In genomic region chr12:106719879-106720278, GRCh38 we compare ENCODE assay signal across 34 cellular contexts.
"Had no signal": no experiment of that assay in that cellular context is flagged by ENCODE, and none has a peak within 500 bp of the region (broad histone marks: within the 10 kb centered on the region; RNA-seq: fewer than 3 reads in every experiment).

No MANE protein-coding gene starts in this region.

- DNase-seq: activated B cell treated with CpG ODN at 0.5 μM for 24 hours; activated CD4-positive, alpha-beta memory T cell treated with anti-CD3 and anti-CD28 coated beads for 36 hours; activated CD4-positive, alpha-beta T cell treated with anti-CD3 and anti-CD28 coated beads for 4 hours; activated CD4-positive, alpha-beta T cell treated with anti-CD3 and anti-CD28 coated beads, Interleukin-2, amount 10 ng/mL, durations not matched to agents 24 days and 14 days; activated CD4-positive, alpha-beta T cell treated with anti-CD3 and anti-CD28 coated beads, Interleukin-2, amount 50 U/mL, for 1 hour; activated CD4-positive, alpha-beta T cell treated with anti-CD3 and anti-CD28 coated beads, Interleukin-2, amount 50 U/mL, for 4 hours; activated CD4-positive, CD25-positive, alpha-beta regulatory T cell treated with anti-CD3 and anti-CD28 coated beads, Interleukin-2, amount 50 U/mL, for 72 hours; activated CD8-positive, alpha-beta memory T cell treated with anti-CD3 and anti-CD28 coated beads, Interleukin-2, amount 50 U/mL, for 4 hours; activated CD8-positive, alpha-beta T cell treated with anti-CD3 and anti-CD28 coated beads for 36 hours; activated effector memory CD4-positive, alpha-beta T cell treated with anti-CD3 and anti-CD28 coated beads, Interleukin-2, amount 50 U/mL, for 16 hours; activated gamma-delta T cell treated with Interleukin-2 at 50 U/mL for 16 hours; activated naive CD4-positive, alpha-beta T cell; activated naive CD4-positive, alpha-beta T cell treated with anti-CD3 and anti-CD28 coated beads for 36 hours; activated naive CD4-positive, alpha-beta T cell treated with anti-CD3 and anti-CD28 coated beads, Interleukin-2, amount 50 U/mL, for 16 hours; activated naive CD8-positive, alpha-beta T cell treated with anti-CD3 and anti-CD28 coated beads for 36 hours; activated T-cell treated with anti-CD3 and anti-CD28 coated beads for 4 hours; activated T-cell treated with anti-CD3 and anti-CD28 coated beads, Interleukin-2, amount 50 U/mL, for 1 hour; activated T-cell treated with anti-CD3 and anti-CD28 coated beads, Interleukin-2, amount 50 U/mL, for 4 hours; activated T-cell treated with anti-CD3 and anti-CD28 coated beads, Interleukin-2, amount 50 U/mL, for 72 hours; adrenal gland; amniotic stem cell; aorta; body of pancreas; brain microvascular endothelial cell; central memory CD4-positive, alpha-beta T cell; T-cell; T-helper 17 cell; T-helper 9 cell had no signal

- ATAC-seq: activated CD8-positive, alpha-beta T cell treated with anti-CD3 and anti-CD28 coated beads for 36 hours; activated naive CD4-positive, alpha-beta T cell treated with anti-CD3 and anti-CD28 coated beads, Interleukin-2, amount 50 U/mL, for 72 hours; activated T-cell treated with anti-CD3 and anti-CD28 coated beads, Interleukin-2, amount 50 U/mL, for 4 hours; activated T-cell treated with anti-CD3 and anti-CD28 coated beads, Interleukin-2, amount 50 U/mL, for 72 hours; activated T-helper 17 cell treated with anti-CD3 and anti-CD28 coated beads, Interleukin-2, amount 50 U/mL, for 72 hours; body of pancreas; T-cell; T-helper 17 cell had no signal

- H3K27me3 ChIP-seq: adrenal gland, body of pancreas, brain microvascular endothelial cell, breast epithelium had no signal

- H3K9me3 ChIP-seq: adrenal gland, body of pancreas, breast epithelium had no signal

- FAIRE-seq: astrocyte, TTC549 had no signal

- H3K36me3 ChIP-seq: adrenal gland, brain microvascular endothelial cell, breast epithelium had no signal

- H3K27ac ChIP-seq: adrenal gland, body of pancreas, brain microvascular endothelial cell, breast epithelium, VCaP had no signal

- H3K4me1 ChIP-seq: adrenal gland, body of pancreas, breast epithelium had no signal

- H3K4me3 ChIP-seq: adrenal gland, body of pancreas, breast epithelium had no signal
